1 cellular context compared by ENCODE assay signal in the genomic region with DNA sequence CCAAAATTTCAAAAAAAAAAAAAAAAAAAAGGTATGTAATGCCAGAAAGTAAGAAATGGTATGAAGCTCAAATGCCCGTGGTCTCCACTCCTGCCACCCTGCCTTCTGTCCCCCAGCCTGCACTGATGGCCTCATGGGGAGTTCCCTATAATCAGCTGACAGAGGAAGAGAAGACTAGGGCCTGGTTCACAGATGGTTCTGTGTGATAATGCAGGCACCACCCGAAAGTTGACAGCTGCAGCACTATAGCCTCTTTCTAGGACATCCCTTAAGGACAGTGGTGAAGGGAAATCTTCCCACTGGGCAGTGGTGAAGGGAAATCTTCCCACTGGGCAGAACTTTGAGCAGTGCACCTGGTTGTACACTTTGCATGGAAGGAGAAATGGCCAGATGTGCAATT.
TF ChIP-seq lines count a peak whose summit lies in the region.

No MANE protein-coding gene starts in this region.

TF ChIP-seq in K562, 482 proteins besides CTCF, POLR2A, EP300 and RAD21 (continued from another document and continues in another):
- TF ChIP-seq TCF3 (CRISPR knock-in tag; IDR thresholded peaks at IDR 0.05) (peak; percentile 97), NRF1 (conservative IDR thresholded peaks at IDR 0.05 in 1 of 2, IDR thresholded peaks at IDR 0.05 in 1 of 2) (0 out of 4 replicates have a peak, but pooled peaks of 1 of the 2 experiments have one; percentile 31), GATAD2B (IDR thresholded peaks at IDR 0.05; ENCODE audit: borderline replicate concordance) (peak; percentile 34; the same call in 1 of the 2 replicates), MEIS2 (IDR thresholded peaks at IDR 0.05; ENCODE audit: partially characterized antibody) (peak; percentile 86), RCOR1 (IDR thresholded peaks at IDR 0.05; ENCODE audit: borderline replicate concordance in 1 of 2, low read depth in 2 of 2, low read length in 2 of 2) (peak in 1 of 2 experiments; percentile 90; a peak in 2 of 4 replicates), FOXJ2 (tag; IDR thresholded peaks at IDR 0.05) (peak; percentile 52; the same call in 1 of the 2 replicates), MBD2 (IDR thresholded peaks at IDR 0.05; ENCODE audit: borderline replicate concordance, low read depth) (peak; percentile 78), KLF1 (tag; IDR thresholded peaks at IDR 0.05) (peak; percentile 73; the same call in 1 of the 2 replicates), STAT5A (IDR thresholded peaks at IDR 0.05; ENCODE audit: borderline replicate concordance, low read length) (peak; percentile 76), L3MBTL2 (IDR thresholded peaks at IDR 0.05) (peak; percentile 75), SIN3A (IDR thresholded peaks at IDR 0.05; ENCODE audit: borderline replicate concordance in 2 of 2, control insufficient read depth in 1 of 2, low read depth in 2 of 2, low read length in 2 of 2) (peak in 1 of 2 experiments; percentile 85; a peak in 1 of 4 replicates), SMAD3 (CRISPR knock-in tag; conservative IDR thresholded peaks at IDR 0.05) (0 out of 2 replicates have a peak, but pooled peaks have one; percentile 50), ZNF644 (tag; IDR thresholded peaks at IDR 0.05; ENCODE audit: low read depth) (peak; percentile 90), KLF6 (CRISPR knock-in tag; IDR thresholded peaks at IDR 0.05; ENCODE audit: borderline replicate concordance) (peak; percentile 35; the same call in 1 of the 2 replicates), SMARCE1 (IDR thresholded peaks at IDR 0.05) (peak; percentile 97), BRD9 (IDR thresholded peaks at IDR 0.05; ENCODE audit: low read depth, partially characterized antibody) (peak; percentile 30), GABPA (tag; conservative IDR thresholded peaks at IDR 0.05; ENCODE audit: low read depth) (peak; percentile 35; the same call in 1 of the 2 replicates), KDM1A (IDR thresholded peaks at IDR 0.05) (peak; percentile 69 to 80; a peak in 3 of 4 replicates), HIVEP1 (CRISPR knock-in tag; IDR thresholded peaks at IDR 0.05) (peak; percentile 88), CBFA2T2 (conservative IDR thresholded peaks at IDR 0.05) (peak; percentile 95), TAF9B (IDR thresholded peaks at IDR 0.05; ENCODE audit: partially characterized antibody) (peak; percentile 93), RAD51 (IDR thresholded peaks at IDR 0.05; ENCODE audit: borderline replicate concordance, low read depth) (peak; percentile 71), ZEB2 (IDR thresholded peaks at IDR 0.05) (peak; percentile 72; the same call in 1 of the 2 replicates), LEF1 (IDR thresholded peaks at IDR 0.05) (peak; percentile 89), CC2D1A (IDR thresholded peaks at IDR 0.05) (peak; percentile 81)
- TF ChIP-seq, protein P1, sequence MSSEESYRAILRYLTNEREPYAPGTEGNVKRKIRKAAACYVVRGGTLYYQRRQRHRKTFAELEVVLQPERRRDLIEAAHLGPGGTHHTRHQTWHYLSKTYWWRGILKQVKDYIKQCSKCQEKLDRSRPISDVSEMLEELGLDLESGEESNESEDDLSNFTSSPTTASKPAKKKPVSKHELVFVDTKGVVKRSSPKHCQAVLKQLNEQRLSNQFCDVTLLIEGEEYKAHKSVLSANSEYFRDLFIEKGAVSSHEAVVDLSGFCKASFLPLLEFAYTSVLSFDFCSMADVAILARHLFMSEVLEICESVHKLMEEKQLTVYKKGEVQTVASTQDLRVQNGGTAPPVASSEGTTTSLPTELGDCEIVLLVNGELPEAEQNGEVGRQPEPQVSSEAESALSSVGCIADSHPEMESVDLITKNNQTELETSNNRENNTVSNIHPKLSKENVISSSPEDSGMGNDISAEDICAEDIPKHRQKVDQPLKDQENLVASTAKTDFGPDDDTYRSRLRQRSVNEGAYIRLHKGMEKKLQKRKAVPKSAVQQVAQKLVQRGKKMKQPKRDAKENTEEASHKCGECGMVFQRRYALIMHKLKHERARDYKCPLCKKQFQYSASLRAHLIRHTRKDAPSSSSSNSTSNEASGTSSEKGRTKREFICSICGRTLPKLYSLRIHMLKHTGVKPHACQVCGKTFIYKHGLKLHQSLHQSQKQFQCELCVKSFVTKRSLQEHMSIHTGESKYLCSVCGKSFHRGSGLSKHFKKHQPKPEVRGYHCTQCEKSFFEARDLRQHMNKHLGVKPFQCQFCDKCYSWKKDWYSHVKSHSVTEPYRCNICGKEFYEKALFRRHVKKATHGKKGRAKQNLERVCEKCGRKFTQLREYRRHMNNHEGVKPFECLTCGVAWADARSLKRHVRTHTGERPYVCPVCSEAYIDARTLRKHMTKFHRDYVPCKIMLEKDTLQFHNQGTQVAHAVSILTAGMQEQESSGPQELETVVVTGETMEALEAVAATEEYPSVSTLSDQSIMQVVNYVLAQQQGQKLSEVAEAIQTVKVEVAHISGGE (CRISPR knock-in tag; IDR thresholded peaks at IDR 0.05) = peak in 1 of 3 experiments; percentile 76; a peak in 2 of 6 replicates
- TF ChIP-seq, protein P2, sequence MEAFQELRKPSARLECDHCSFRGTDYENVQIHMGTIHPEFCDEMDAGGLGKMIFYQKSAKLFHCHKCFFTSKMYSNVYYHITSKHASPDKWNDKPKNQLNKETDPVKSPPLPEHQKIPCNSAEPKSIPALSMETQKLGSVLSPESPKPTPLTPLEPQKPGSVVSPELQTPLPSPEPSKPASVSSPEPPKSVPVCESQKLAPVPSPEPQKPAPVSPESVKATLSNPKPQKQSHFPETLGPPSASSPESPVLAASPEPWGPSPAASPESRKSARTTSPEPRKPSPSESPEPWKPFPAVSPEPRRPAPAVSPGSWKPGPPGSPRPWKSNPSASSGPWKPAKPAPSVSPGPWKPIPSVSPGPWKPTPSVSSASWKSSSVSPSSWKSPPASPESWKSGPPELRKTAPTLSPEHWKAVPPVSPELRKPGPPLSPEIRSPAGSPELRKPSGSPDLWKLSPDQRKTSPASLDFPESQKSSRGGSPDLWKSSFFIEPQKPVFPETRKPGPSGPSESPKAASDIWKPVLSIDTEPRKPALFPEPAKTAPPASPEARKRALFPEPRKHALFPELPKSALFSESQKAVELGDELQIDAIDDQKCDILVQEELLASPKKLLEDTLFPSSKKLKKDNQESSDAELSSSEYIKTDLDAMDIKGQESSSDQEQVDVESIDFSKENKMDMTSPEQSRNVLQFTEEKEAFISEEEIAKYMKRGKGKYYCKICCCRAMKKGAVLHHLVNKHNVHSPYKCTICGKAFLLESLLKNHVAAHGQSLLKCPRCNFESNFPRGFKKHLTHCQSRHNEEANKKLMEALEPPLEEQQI (IDR thresholded peaks at IDR 0.05) = peak; percentile 95
- TF ChIP-seq, protein P3, sequence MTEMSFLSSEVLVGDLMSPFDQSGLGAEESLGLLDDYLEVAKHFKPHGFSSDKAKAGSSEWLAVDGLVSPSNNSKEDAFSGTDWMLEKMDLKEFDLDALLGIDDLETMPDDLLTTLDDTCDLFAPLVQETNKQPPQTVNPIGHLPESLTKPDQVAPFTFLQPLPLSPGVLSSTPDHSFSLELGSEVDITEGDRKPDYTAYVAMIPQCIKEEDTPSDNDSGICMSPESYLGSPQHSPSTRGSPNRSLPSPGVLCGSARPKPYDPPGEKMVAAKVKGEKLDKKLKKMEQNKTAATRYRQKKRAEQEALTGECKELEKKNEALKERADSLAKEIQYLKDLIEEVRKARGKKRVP (CRISPR knock-in tag; IDR thresholded peaks at IDR 0.05) = 0 out of 2 replicates have a peak, but pooled peaks have one; percentile 35
- TF ChIP-seq, protein P4, sequence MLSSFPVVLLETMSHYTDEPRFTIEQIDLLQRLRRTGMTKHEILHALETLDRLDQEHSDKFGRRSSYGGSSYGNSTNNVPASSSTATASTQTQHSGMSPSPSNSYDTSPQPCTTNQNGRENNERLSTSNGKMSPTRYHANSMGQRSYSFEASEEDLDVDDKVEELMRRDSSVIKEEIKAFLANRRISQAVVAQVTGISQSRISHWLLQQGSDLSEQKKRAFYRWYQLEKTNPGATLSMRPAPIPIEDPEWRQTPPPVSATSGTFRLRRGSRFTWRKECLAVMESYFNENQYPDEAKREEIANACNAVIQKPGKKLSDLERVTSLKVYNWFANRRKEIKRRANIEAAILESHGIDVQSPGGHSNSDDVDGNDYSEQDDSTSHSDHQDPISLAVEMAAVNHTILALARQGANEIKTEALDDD (IDR thresholded peaks at IDR 0.05) = peak; percentile 68
- TF ChIP-seq, protein P5, sequence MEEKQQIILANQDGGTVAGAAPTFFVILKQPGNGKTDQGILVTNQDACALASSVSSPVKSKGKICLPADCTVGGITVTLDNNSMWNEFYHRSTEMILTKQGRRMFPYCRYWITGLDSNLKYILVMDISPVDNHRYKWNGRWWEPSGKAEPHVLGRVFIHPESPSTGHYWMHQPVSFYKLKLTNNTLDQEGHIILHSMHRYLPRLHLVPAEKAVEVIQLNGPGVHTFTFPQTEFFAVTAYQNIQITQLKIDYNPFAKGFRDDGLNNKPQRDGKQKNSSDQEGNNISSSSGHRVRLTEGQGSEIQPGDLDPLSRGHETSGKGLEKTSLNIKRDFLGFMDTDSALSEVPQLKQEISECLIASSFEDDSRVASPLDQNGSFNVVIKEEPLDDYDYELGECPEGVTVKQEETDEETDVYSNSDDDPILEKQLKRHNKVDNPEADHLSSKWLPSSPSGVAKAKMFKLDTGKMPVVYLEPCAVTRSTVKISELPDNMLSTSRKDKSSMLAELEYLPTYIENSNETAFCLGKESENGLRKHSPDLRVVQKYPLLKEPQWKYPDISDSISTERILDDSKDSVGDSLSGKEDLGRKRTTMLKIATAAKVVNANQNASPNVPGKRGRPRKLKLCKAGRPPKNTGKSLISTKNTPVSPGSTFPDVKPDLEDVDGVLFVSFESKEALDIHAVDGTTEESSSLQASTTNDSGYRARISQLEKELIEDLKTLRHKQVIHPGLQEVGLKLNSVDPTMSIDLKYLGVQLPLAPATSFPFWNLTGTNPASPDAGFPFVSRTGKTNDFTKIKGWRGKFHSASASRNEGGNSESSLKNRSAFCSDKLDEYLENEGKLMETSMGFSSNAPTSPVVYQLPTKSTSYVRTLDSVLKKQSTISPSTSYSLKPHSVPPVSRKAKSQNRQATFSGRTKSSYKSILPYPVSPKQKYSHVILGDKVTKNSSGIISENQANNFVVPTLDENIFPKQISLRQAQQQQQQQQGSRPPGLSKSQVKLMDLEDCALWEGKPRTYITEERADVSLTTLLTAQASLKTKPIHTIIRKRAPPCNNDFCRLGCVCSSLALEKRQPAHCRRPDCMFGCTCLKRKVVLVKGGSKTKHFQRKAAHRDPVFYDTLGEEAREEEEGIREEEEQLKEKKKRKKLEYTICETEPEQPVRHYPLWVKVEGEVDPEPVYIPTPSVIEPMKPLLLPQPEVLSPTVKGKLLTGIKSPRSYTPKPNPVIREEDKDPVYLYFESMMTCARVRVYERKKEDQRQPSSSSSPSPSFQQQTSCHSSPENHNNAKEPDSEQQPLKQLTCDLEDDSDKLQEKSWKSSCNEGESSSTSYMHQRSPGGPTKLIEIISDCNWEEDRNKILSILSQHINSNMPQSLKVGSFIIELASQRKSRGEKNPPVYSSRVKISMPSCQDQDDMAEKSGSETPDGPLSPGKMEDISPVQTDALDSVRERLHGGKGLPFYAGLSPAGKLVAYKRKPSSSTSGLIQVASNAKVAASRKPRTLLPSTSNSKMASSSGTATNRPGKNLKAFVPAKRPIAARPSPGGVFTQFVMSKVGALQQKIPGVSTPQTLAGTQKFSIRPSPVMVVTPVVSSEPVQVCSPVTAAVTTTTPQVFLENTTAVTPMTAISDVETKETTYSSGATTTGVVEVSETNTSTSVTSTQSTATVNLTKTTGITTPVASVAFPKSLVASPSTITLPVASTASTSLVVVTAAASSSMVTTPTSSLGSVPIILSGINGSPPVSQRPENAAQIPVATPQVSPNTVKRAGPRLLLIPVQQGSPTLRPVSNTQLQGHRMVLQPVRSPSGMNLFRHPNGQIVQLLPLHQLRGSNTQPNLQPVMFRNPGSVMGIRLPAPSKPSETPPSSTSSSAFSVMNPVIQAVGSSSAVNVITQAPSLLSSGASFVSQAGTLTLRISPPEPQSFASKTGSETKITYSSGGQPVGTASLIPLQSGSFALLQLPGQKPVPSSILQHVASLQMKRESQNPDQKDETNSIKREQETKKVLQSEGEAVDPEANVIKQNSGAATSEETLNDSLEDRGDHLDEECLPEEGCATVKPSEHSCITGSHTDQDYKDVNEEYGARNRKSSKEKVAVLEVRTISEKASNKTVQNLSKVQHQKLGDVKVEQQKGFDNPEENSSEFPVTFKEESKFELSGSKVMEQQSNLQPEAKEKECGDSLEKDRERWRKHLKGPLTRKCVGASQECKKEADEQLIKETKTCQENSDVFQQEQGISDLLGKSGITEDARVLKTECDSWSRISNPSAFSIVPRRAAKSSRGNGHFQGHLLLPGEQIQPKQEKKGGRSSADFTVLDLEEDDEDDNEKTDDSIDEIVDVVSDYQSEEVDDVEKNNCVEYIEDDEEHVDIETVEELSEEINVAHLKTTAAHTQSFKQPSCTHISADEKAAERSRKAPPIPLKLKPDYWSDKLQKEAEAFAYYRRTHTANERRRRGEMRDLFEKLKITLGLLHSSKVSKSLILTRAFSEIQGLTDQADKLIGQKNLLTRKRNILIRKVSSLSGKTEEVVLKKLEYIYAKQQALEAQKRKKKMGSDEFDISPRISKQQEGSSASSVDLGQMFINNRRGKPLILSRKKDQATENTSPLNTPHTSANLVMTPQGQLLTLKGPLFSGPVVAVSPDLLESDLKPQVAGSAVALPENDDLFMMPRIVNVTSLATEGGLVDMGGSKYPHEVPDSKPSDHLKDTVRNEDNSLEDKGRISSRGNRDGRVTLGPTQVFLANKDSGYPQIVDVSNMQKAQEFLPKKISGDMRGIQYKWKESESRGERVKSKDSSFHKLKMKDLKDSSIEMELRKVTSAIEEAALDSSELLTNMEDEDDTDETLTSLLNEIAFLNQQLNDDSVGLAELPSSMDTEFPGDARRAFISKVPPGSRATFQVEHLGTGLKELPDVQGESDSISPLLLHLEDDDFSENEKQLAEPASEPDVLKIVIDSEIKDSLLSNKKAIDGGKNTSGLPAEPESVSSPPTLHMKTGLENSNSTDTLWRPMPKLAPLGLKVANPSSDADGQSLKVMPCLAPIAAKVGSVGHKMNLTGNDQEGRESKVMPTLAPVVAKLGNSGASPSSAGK (IDR thresholded peaks at IDR 0.05) = peak; percentile 40; the same call in 1 of the 2 replicates
